In genomic region chr1:21782868-21783678, GRCh38 we compare ENCODE assay signal across 1 cellular context.
TF ChIP-seq lines count a peak whose summit lies in the region.

USP48 (minus strand) TSS chr1:21783149; CDS start chr1:21782957, 192 bp downstream.

TF ChIP-seq in HCT116, 20 proteins besides CTCF, POLR2A, EP300 and RAD21 (continued from another document):
- TF ChIP-seq, protein P1, sequence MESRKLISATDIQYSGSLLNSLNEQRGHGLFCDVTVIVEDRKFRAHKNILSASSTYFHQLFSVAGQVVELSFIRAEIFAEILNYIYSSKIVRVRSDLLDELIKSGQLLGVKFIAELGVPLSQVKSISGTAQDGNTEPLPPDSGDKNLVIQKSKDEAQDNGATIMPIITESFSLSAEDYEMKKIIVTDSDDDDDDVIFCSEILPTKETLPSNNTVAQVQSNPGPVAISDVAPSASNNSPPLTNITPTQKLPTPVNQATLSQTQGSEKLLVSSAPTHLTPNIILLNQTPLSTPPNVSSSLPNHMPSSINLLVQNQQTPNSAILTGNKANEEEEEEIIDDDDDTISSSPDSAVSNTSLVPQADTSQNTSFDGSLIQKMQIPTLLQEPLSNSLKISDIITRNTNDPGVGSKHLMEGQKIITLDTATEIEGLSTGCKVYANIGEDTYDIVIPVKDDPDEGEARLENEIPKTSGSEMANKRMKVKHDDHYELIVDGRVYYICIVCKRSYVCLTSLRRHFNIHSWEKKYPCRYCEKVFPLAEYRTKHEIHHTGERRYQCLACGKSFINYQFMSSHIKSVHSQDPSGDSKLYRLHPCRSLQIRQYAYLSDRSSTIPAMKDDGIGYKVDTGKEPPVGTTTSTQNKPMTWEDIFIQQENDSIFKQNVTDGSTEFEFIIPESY (IDR thresholded peaks at IDR 0.05; ENCODE audit: extremely low read depth, insufficient replicate concordance, low read length) = peak; percentile 74
- peak; percentile 8; the same call in 1 of the 2 replicates for TF ChIP-seq CBX3 (IDR thresholded peaks at IDR 0.05; ENCODE audit: low read depth)
- no peak for TF ChIP-seq FOSL1 (IDR thresholded peaks at IDR 0.05; ENCODE audit: low read depth)
- TF ChIP-seq JUND (IDR thresholded peaks at IDR 0.05) = no peak
- TF ChIP-seq SP1 (IDR thresholded peaks at IDR 0.05; ENCODE audit: low read depth) = peak; percentile 63
- peak; percentile 84; the same call in 1 of the 2 replicates for TF ChIP-seq ZFX (IDR thresholded peaks at IDR 0.05)
- TF ChIP-seq TCF7L2 (IDR thresholded peaks at IDR 0.05; ENCODE audit: borderline replicate concordance, extremely low read depth, insufficient read depth, insufficient read length) = peak; percentile 44
- TF ChIP-seq, protein P2, sequence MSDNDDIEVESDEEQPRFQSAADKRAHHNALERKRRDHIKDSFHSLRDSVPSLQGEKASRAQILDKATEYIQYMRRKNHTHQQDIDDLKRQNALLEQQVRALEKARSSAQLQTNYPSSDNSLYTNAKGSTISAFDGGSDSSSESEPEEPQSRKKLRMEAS (IDR thresholded peaks at IDR 0.05) = peak; percentile 84
- no peak for TF ChIP-seq ATF3 (IDR thresholded peaks at IDR 0.05)
- no peak for TF ChIP-seq EZH2 (IDR thresholded peaks at IDR 0.05)
TF ChIP-seq in HCT116: peak in this region for 10.
